16 cellular contexts compared by ENCODE assay signal in genomic region chr14:93804654-93805053, GRCh38. TPM values are rescaled to one million over a fixed set of nuclear protein-coding genes. Genes with fewer than 3 reads are reported as not detected.
DNase-seq lines count a peak whose midpoint lies in the region; ATAC-seq and TF ChIP-seq lines count a peak whose summit lies in the region.
"Had no signal": no experiment of that assay in that cellular context is flagged by ENCODE, and none has a peak within 500 bp of the region (broad histone marks: within the 10 kb centered on the region; RNA-seq: fewer than 3 reads in every experiment).

No MANE protein-coding gene starts in this region.

- H3K9me3 ChIP-seq in Panc1 (ENCODE audit: control insufficient read depth, insufficient read depth, low read depth, low read length) (no peaks in the 10 kb centered on the region), right cardiac atrium (ENCODE audit: control insufficient read depth, low read length) (no peaks in the 10 kb centered on the region), smooth muscle cell (replicated peaks; ENCODE audit: low read depth) (no peaks in the 10 kb centered on the region), Peyer's patch (no peaks in the 10 kb centered on the region)
- H3K9me3 ChIP-seq: psoas muscle, thyroid gland had no signal

- H3F3A ChIP-seq in smooth muscle cell (ENCODE audit: low read depth), result no peaks in the 10 kb centered on the region

- peaks cover 6% of the 10 kb centered on the region for H3K27me3 Mint-ChIP-seq in activated CD4-positive, alpha-beta T cell treated with anti-CD3 and anti-CD28 coated beads for 36 hours
- no peaks in the 10 kb centered on the region for H3K27me3 Mint-ChIP-seq in neural crest cell (ENCODE audit: low read depth)

- TF ChIP-seq POLR2A in Peyer's patch (IDR thresholded peaks at IDR 0.05), result no peak

- peaks cover 10% of the 10 kb centered on the region for H3K4me1 Mint-ChIP-seq in activated CD4-positive, alpha-beta T cell treated with anti-CD3 and anti-CD28 coated beads for 36 hours
- H3K4me1 Mint-ChIP-seq in neural crest cell, result no peaks in the 10 kb centered on the region
- H3K4me1 Mint-ChIP-seq: CD14-positive monocyte had no signal

- no peak overlapping the region for H2AFZ ChIP-seq in smooth muscle cell (ENCODE audit: low read depth)

- TF ChIP-seq CTCF in GM12875 (IDR thresholded peaks at IDR 0.05; ENCODE audit: borderline replicate concordance, insufficient read depth, low read depth, low read length), result peak; percentile 33; the same call in 1 of the 2 replicates
- TF ChIP-seq CTCF in Panc1 (IDR thresholded peaks at IDR 0.05), result peak; percentile 33
- TF ChIP-seq CTCF in neural crest cell (conservative IDR thresholded peaks at IDR 0.05), result peak; percentile 26
- no peak for TF ChIP-seq CTCF in smooth muscle cell (IDR thresholded peaks at IDR 0.05; ENCODE audit: borderline replicate concordance, insufficient read depth, poor library complexity, severe bottlenecking)
- no peak for TF ChIP-seq CTCF in Peyer's patch (IDR thresholded peaks at IDR 0.05)

- no peaks in the 10 kb centered on the region for H4K20me1 ChIP-seq in smooth muscle cell (ENCODE audit: low read depth)

- no peak for ATAC-seq in activated CD4-positive, alpha-beta T cell treated with anti-CD3 and anti-CD28 coated beads for 36 hours
- ATAC-seq in Panc1 (no peak), right cardiac atrium (no peak)
- ATAC-seq: activated naive CD4-positive, alpha-beta T cell treated with anti-CD3 and anti-CD28 coated beads, Interleukin-2, amount 50 U/mL, for 72 hours; natural killer cell treated with Interleukin-12 subunit alpha and Interleukin-12 subunit beta and Interleukin-15 and Interleukin-18, amount 100 ng/mL, for 72 hours; psoas muscle had no signal

- H3K9ac ChIP-seq in smooth muscle cell (ENCODE audit: low read depth), result no peak overlapping the region
- H3K9ac ChIP-seq: KMS-11 had no signal

- H3K36me3 ChIP-seq in Panc1 (ENCODE audit: control insufficient read depth, insufficient read depth, low read length) (no peaks in the 10 kb centered on the region), smooth muscle cell (ENCODE audit: low read depth) (no peaks in the 10 kb centered on the region), Peyer's patch (no peaks in the 10 kb centered on the region)
- H3K36me3 ChIP-seq: thyroid gland had no signal

- no peaks in the 10 kb centered on the region for H3K36me3 Mint-ChIP-seq in activated CD4-positive, alpha-beta T cell treated with anti-CD3 and anti-CD28 coated beads for 36 hours (ENCODE audit: low read depth)
- H3K36me3 Mint-ChIP-seq in neural crest cell (ENCODE audit: low read depth), result peaks cover 5% of the 10 kb centered on the region
- H3K36me3 Mint-ChIP-seq: CD14-positive monocyte; natural killer cell treated with Interleukin-12 subunit alpha and Interleukin-12 subunit beta and Interleukin-15 and Interleukin-18, amount 100 ng/mL, for 72 hours had no signal

- peak; percentile 35 for DNase-seq in activated CD4-positive, alpha-beta T cell treated with anti-CD3 and anti-CD28 coated beads for 36 hours
- DNase-seq in activated CD4-positive, alpha-beta T cell treated with anti-CD3 and anti-CD28 coated beads, Interleukin-2, amount 50 U/mL, for 1 hour, result no peak
- DNase-seq in Panc1 (ENCODE audit: low read depth, low spot score), result no peak
- no peak for DNase-seq in neural crest cell (ENCODE audit: low read depth, low spot score)
- DNase-seq in right cardiac atrium, result no peak
- DNase-seq in smooth muscle cell (lab: John Stamatoyannopoulos, UW; ENCODE audit: unreplicated experiment), result no peak
- no peak for DNase-seq in Peyer's patch
- DNase-seq: DMS79 treated with DMSO at 0.1 percent for 48 hours, NCI-H1105, psoas muscle, thyroid gland had no signal

- H3K27ac ChIP-seq in Panc1 (ENCODE audit: low read length) (no peak overlapping the region), right cardiac atrium (ENCODE audit: low read length) (no peak overlapping the region), smooth muscle cell (ENCODE audit: low read depth) (no peak overlapping the region), Peyer's patch (no peak overlapping the region)
- H3K27ac ChIP-seq: KMS-11, psoas muscle, thyroid gland had no signal

- no peaks in the 10 kb centered on the region for H3K27me3 ChIP-seq in Panc1 (ENCODE audit: control insufficient read depth, insufficient read depth, low read length)
- H3K27me3 ChIP-seq in right cardiac atrium (ENCODE audit: control insufficient read depth, insufficient read depth), result no peaks in the 10 kb centered on the region
- no peaks in the 10 kb centered on the region for H3K27me3 ChIP-seq in smooth muscle cell (ENCODE audit: low read depth)
- no peaks in the 10 kb centered on the region for H3K27me3 ChIP-seq in Peyer's patch
- H3K27me3 ChIP-seq: thyroid gland had no signal

- H3K4me3 ChIP-seq in GM12875 (ENCODE audit: low read depth, low read length) (no peak overlapping the region), Panc1 (ENCODE audit: low read depth in 2 of 2, low read length in 2 of 2) (no peak overlapping the region), right cardiac atrium (ENCODE audit: low read length) (no peak overlapping the region), smooth muscle cell (no peak overlapping the region), Peyer's patch (no peak overlapping the region)
- H3K4me3 ChIP-seq: psoas muscle, thyroid gland had no signal

- CTCF ChIA-PET in activated CD4-positive, alpha-beta T cell treated with anti-CD3 and anti-CD28 coated beads for 36 hours (lab: Charles Lee), result no interaction called here
- CTCF ChIA-PET in Panc1 (lab: Charles Lee), result no interaction called here

- WGBS in right cardiac atrium, result 58% methylated on average over 9 of the region's 9 CpGs
- 56% methylated on average over 9 of the region's 9 CpGs for WGBS in smooth muscle cell (ENCODE audit: low lambda C conversion rate)

- POLR2A ChIA-PET in activated CD4-positive, alpha-beta T cell treated with anti-CD3 and anti-CD28 coated beads for 36 hours (lab: Charles Lee), result no interaction called here
- POLR2A ChIA-PET in Panc1 (lab: Charles Lee), result no interaction called here

- in situ Hi-C loops in Panc1 (cut with HindIII; ENCODE audit: low pct_unique_long_range_greater_than_20kb, low sequenced_read_pairs), result no loop called here

- no peak overlapping the region for H3K27ac Mint-ChIP-seq in activated CD4-positive, alpha-beta T cell treated with anti-CD3 and anti-CD28 coated beads for 36 hours
- H3K27ac Mint-ChIP-seq in neural crest cell (ENCODE audit: unreplicated experiment), result no peak overlapping the region
- H3K27ac Mint-ChIP-seq: activated naive CD4-positive, alpha-beta T cell treated with anti-CD3 and anti-CD28 coated beads, Interleukin-2, amount 50 U/mL, for 72 hours; CD14-positive monocyte; natural killer cell treated with Interleukin-12 subunit alpha and Interleukin-12 subunit beta and Interleukin-15 and Interleukin-18, amount 100 ng/mL, for 72 hours had no signal

- H3K4me1 ChIP-seq in Panc1 (ENCODE audit: control insufficient read depth, insufficient read depth, low read length) (no peaks in the 10 kb centered on the region), right cardiac atrium (ENCODE audit: control insufficient read depth, insufficient read depth, low read length) (no peaks in the 10 kb centered on the region), smooth muscle cell (ENCODE audit: low read depth) (no peaks in the 10 kb centered on the region), Peyer's patch (no peaks in the 10 kb centered on the region)
- H3K4me1 ChIP-seq: psoas muscle, thyroid gland had no signal

- H3K9me3 Mint-ChIP-seq in activated CD4-positive, alpha-beta T cell treated with anti-CD3 and anti-CD28 coated beads for 36 hours (ENCODE audit: low read depth), result peaks cover 2% of the 10 kb centered on the region
- H3K9me3 Mint-ChIP-seq in neural crest cell, result no peaks in the 10 kb centered on the region
- H3K9me3 Mint-ChIP-seq: natural killer cell treated with Interleukin-12 subunit alpha and Interleukin-12 subunit beta and Interleukin-15 and Interleukin-18, amount 100 ng/mL, for 72 hours had no signal

- intact Hi-C loops in activated CD4-positive, alpha-beta T cell treated with anti-CD3 and anti-CD28 coated beads for 36 hours (cut with DNase I, micrococcal nuclease), result loop anchor here in 1 of 2 experiments (5.0 to 10.0 kb wide), 2 partner anchors 88 to 200 kb away; no protein-coding TSS in a partner anchor
- intact Hi-C loops in Panc1 (cut with micrococcal nuclease; ENCODE audit: unreplicated experiment), result no loop called here
- intact Hi-C loops in right cardiac atrium (cut with DNase I), result no loop called here

- no TSS peak for BruUV-seq in Panc1 (replicated peaks; lab: Mats Ljungman, UMichigan)

- no peaks in the 10 kb centered on the region for H3K79me2 ChIP-seq in smooth muscle cell (ENCODE audit: low read depth)

- no peak overlapping the region for H3K4me3 Mint-ChIP-seq in activated CD4-positive, alpha-beta T cell treated with anti-CD3 and anti-CD28 coated beads for 36 hours
- no peak overlapping the region for H3K4me3 Mint-ChIP-seq in neural crest cell
- H3K4me3 Mint-ChIP-seq: CD14-positive monocyte; natural killer cell treated with Interleukin-12 subunit alpha and Interleukin-12 subunit beta and Interleukin-15 and Interleukin-18, amount 100 ng/mL, for 72 hours had no signal

- H3K4me2 ChIP-seq in smooth muscle cell, result no peak overlapping the region
- H3K4me2 ChIP-seq: KMS-11 had no signal

RNA-seq across cellular contexts. Expression of gene PRIMA1, which starts 16.4 kb away (rescaled TPM):
- not detected for total RNA-seq in activated CD4-positive, alpha-beta T cell treated with anti-CD3 and anti-CD28 coated beads for 36 hours
- total RNA-seq in Panc1 (2021; ENCODE audit: unreplicated experiment) (0.26 TPM), neural crest cell (2.0 and 2.1 TPM in 2 replicates), right cardiac atrium (10 to 100 TPM in 2 of 4 donors, 1 to 10 TPM in 2; 6.1 to 11.7 (median 10.1) TPM), smooth muscle cell (0.18 TPM in 1 of 2 replicates, not detected in the other), Peyer's patch (1 to 10 TPM; 1.2 to 5.1 (median 3.0) TPM)
- polyA plus RNA-seq in Panc1 (2012; ENCODE audit: insufficient read length), result 0.10 TPM
- polyA plus RNA-seq in right cardiac atrium (5.9 TPM), smooth muscle cell (not detected in 2 replicates)
- total RNA-seq: activated naive CD4-positive, alpha-beta T cell treated with anti-CD3 and anti-CD28 coated beads, Interleukin-2, amount 50 U/mL, for 72 hours; natural killer cell treated with Interleukin-12 subunit alpha and Interleukin-12 subunit beta and Interleukin-15 and Interleukin-18, amount 100 ng/mL, for 72 hours had no signal
- polyA plus RNA-seq: CD14-positive monocyte had no signal

Comparison
In these comparisons a context has a peak if more than half of its experiments do, and no peak if none do; other contexts are left out.
1. CTCF ChIP-seq: peak in GM12875 (single experiment), Panc1 (single experiment) and neural crest cell (single experiment); none in smooth muscle cell (single experiment) and Peyer's patch (0 of 6).